In the genomic region with DNA sequence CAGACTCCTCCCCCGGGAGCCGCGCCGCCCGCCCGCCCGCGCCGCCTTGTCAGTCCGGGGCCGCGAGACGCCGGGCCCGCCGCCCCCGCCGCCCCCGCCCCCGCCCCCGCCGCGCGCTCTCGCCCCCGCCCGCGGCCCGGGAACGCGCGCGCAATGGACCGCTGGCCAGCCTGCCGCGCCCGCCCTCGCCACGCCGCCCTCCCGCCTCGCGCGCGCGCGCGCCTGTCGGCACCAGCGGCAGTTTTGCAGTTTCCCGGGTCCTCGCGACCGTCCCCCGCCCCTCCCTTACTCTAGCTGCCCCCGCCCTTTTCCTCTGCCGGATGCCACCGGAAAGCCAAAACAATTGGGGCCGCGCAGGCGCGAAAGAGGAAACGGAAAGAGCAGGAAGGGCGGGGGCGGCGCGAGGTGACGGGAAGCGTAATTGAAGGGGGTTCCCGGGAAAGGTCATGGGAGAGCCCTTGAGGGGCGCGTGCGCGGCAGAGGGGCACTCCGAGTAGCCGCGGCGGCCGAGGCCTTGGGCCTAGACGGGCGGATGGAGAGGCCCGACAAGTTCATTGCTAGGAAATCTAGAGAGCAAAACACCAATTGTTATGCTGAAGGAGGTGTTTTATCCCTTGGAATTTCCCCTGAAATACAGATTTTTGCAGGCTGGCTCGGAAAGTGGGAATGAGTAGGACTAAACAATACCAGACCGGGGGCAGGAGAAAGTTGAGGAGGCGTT, we compare ENCODE assay signal across 8 cellular contexts. TPM values are rescaled to one million over a fixed set of nuclear protein-coding genes. Genes with fewer than 3 reads are reported as not detected.
DNase-seq lines count a peak whose midpoint lies in the region; ATAC-seq and TF ChIP-seq lines count a peak whose summit lies in the region.

No MANE protein-coding gene starts in this region.

- intact Hi-C loops in colonic mucosa (cut with DNase I), result no loop called here

- H3K27me3 ChIP-seq in BJ (ENCODE audit: control insufficient read depth, insufficient read depth, low read length) (no peaks in the 10 kb centered on the region), colonic mucosa (no peaks in the 10 kb centered on the region)

- DNase-seq in BJ (ENCODE audit: low read depth) (peak; percentile 69), GM19240 (ENCODE audit: insufficient read length, low spot score) (peak; percentile 74), NCI-H524 (lab: John Stamatoyannopoulos, UW) (peak; percentile 96 to 97), colonic mucosa (peak; percentile 98), left kidney (ENCODE audit: low read depth, low spot score) (peak; percentile 99)
- DNase-seq in activated CD4-positive, alpha-beta T cell treated with anti-CD3 and anti-CD28 coated beads for 48 hours, result peak; percentile 99
- peak; percentile 98 for DNase-seq in stimulated activated CD4-positive, alpha-beta T cell treated with anti-CD3 and anti-CD28 coated beads, Interleukin-2, amount 100 ng/mL, for 24 hours

- POLR2A ChIA-PET in BJ (lab: Charles Lee), result no interaction called here

- TF ChIP-seq CTCF in BJ (IDR thresholded peaks at IDR 0.05; ENCODE audit: insufficient read depth, low read depth, low read length), result no peak
- no peak for TF ChIP-seq CTCF in colonic mucosa (IDR thresholded peaks at IDR 0.05)

- no peaks in the 10 kb centered on the region for H3K9me3 ChIP-seq in colonic mucosa

- peaks cover 6% of the 10 kb centered on the region for H3K4me1 ChIP-seq in colonic mucosa

- peak overlapping the region; percentile 85 to 95 for H3K9ac ChIP-seq in colonic mucosa (ENCODE audit: low read depth in 2 of 2, low read length in 2 of 2)

- H3K4me3 ChIP-seq in BJ (ENCODE audit: low read depth, low read length) (peak overlapping the region; percentile 67), colonic mucosa (peak overlapping the region; percentile 54)

- peak overlapping the region; percentile 99 for H3K27ac ChIP-seq in colonic mucosa

- CTCF ChIA-PET in BJ (lab: Yijun Ruan, JAX), result interaction anchor here (2.2 kb wide), 1 partner anchor 217 kb away, joined by 11 read pairs; a partner anchor contains a TSS

- peak; percentile 59 for ATAC-seq in HG03457 (IDR thresholded peaks at IDR 0.05; ENCODE audit: unreplicated experiment)

- H3K36me3 ChIP-seq in BJ (ENCODE audit: control insufficient read depth, insufficient read depth, low read length), result no peaks in the 10 kb centered on the region
- H3K36me3 ChIP-seq in colonic mucosa, result no peaks in the 10 kb centered on the region

RNA-seq across cellular contexts. Expression of a gene that starts 0.4 kb away (rescaled TPM):
- 12.6 and 26.1 TPM in 2 replicates for polyA plus RNA-seq in BJ (2011; rRNA removed)
- 11.4 and 12.1 TPM in 2 replicates for polyA minus RNA-seq in BJ (2011; rRNA and poly(A)+ RNA removed)
- 10 to 100 TPM; 18.2 to 33.0 TPM for total RNA-seq in colonic mucosa

Comparison
In these comparisons a context has a peak if more than half of its experiments do, and no peak if none do; other contexts are left out.
1. Peak in every context shown above with its lines: DNase-seq, ATAC-seq, H3K4me3 ChIP-seq and H3K27ac ChIP-seq.